In genomic region chr1:201361652-201362504, GRCh38 we compare ENCODE assay signal across 7 cellular contexts. TPM values are rescaled to one million over a fixed set of nuclear protein-coding genes. Genes with fewer than 3 reads are reported as not detected.
DNase-seq lines count a peak whose midpoint lies in the region; ATAC-seq and TF ChIP-seq lines count a peak whose summit lies in the region.

No MANE protein-coding gene starts in this region.

- no peaks in the 10 kb centered on the region for H3K36me3 ChIP-seq in naive thymus-derived CD4-positive, alpha-beta T cell (ENCODE audit: control insufficient read depth in 2 of 3, insufficient read depth in 3 of 3, low read length in 3 of 3)

- H3K4me1 ChIP-seq in naive thymus-derived CD4-positive, alpha-beta T cell (ENCODE audit: control insufficient read depth in 2 of 2, insufficient read depth in 2 of 2, low read length in 2 of 2), result no peaks in the 10 kb centered on the region

- peak; percentile 58 for TF ChIP-seq CTCF in HL-60 (IDR thresholded peaks at IDR 0.05; ENCODE audit: insufficient read depth, low read length)

- H3K27me3 Mint-ChIP-seq in naive thymus-derived CD4-positive, alpha-beta T cell, result peaks cover 0 to 27% (median 10%) of the 10 kb centered on the region in 5 donors

- H3K9me3 Mint-ChIP-seq in naive thymus-derived CD4-positive, alpha-beta T cell, result no peaks in the 10 kb centered on the region

- ATAC-seq in naive thymus-derived CD4-positive, alpha-beta T cell, result peak; percentile 33
- no peak for ATAC-seq in GM19452 (IDR thresholded peaks at IDR 0.05; ENCODE audit: unreplicated experiment)

- no peak for TF ChIP-seq POLR2A in erythroblast (IDR thresholded peaks at IDR 0.05; ENCODE audit: low read length)

- intact Hi-C loops in naive thymus-derived CD4-positive, alpha-beta T cell (cut with micrococcal nuclease), result loop anchor here (2.0 to 5.0 kb wide), 2 partner anchors 107 to 275 kb away; no protein-coding TSS in a partner anchor

- no peak overlapping the region for H3K27ac ChIP-seq in HL-60 (replicated peaks)
- H3K27ac ChIP-seq in naive thymus-derived CD4-positive, alpha-beta T cell (ENCODE audit: low read depth, low read length), result no peak overlapping the region

- H3K27ac Mint-ChIP-seq in naive thymus-derived CD4-positive, alpha-beta T cell, result no peak overlapping the region

- DNase-seq in EL (peak; percentile 57), HL-60 (ENCODE audit: low read depth in 1 of 2, low spot score in 1 of 2) (peak; percentile 3 to 17), SK-N-DZ (ENCODE audit: low spot score) (peak; percentile 51), erythroblast (lab: John Stamatoyannopoulos, UW) (peak; percentile 24 to 50), middle frontal gyrus (ENCODE audit: extremely low spot score, low spot score) (no peak)
- no peak for DNase-seq in naive thymus-derived CD4-positive, alpha-beta T cell

- H3K4me3 Mint-ChIP-seq in naive thymus-derived CD4-positive, alpha-beta T cell, result no peak overlapping the region

- H3K27me3 ChIP-seq in HL-60 (ENCODE audit: insufficient read depth, poor library complexity, severe bottlenecking), result no peaks in the 10 kb centered on the region
- H3K27me3 ChIP-seq in naive thymus-derived CD4-positive, alpha-beta T cell (ENCODE audit: control insufficient read depth in 2 of 2, insufficient read depth in 2 of 2, low read length in 2 of 2), result no peaks in the 10 kb centered on the region

- no peaks in the 10 kb centered on the region for H3K9me3 ChIP-seq in naive thymus-derived CD4-positive, alpha-beta T cell (ENCODE audit: control insufficient read depth in 2 of 3, low read length in 3 of 3)

- CTCF ChIA-PET in naive thymus-derived CD4-positive, alpha-beta T cell (lab: Charles Lee), result no interaction called here

- POLR2A ChIA-PET in naive thymus-derived CD4-positive, alpha-beta T cell (lab: Charles Lee), result no interaction called here

- H3K4me3 ChIP-seq in HL-60 (replicated peaks; ENCODE audit: insufficient read depth, low read length), result no peak overlapping the region
- no peak overlapping the region for H3K4me3 ChIP-seq in naive thymus-derived CD4-positive, alpha-beta T cell (ENCODE audit: low read length)

- no peaks in the 10 kb centered on the region for H3K36me3 Mint-ChIP-seq in naive thymus-derived CD4-positive, alpha-beta T cell

- no peaks in the 10 kb centered on the region for H3K4me1 Mint-ChIP-seq in naive thymus-derived CD4-positive, alpha-beta T cell

RNA-seq across cellular contexts. Expression of gene TNNT2, which starts 15.6 kb away (rescaled TPM):
- 1.2 and 4.1 TPM in 2 replicates for polyA plus RNA-seq in SK-N-DZ (2014; cell fraction: cytosol; rRNA removed)
- polyA plus RNA-seq in SK-N-DZ (2014; cell fraction: nucleus; rRNA removed), result 4.4 and 4.5 TPM in 2 replicates
- total RNA-seq in naive thymus-derived CD4-positive, alpha-beta T cell, result not detected
- polyA plus RNA-seq in naive thymus-derived CD4-positive, alpha-beta T cell, result not detected

RNA-seq across cellular contexts. Expression of gene LAD1, which starts 37.2 kb away (rescaled TPM):
- 0.16 TPM in 1 of 2 replicates, not detected in the other for polyA plus RNA-seq in SK-N-DZ (2014; cell fraction: cytosol; rRNA removed)
- not detected in 2 replicates for polyA plus RNA-seq in SK-N-DZ (2014; cell fraction: nucleus; rRNA removed)
- total RNA-seq in naive thymus-derived CD4-positive, alpha-beta T cell, result under 1 TPM in 1 of 5 experiments, not detected in 4; 0.89 TPM
- not detected for polyA plus RNA-seq in naive thymus-derived CD4-positive, alpha-beta T cell

RNA-seq across cellular contexts. Expression of gene TNNI1, which starts 59.7 kb away (rescaled TPM):
- polyA plus RNA-seq in SK-N-DZ (2014; cell fraction: cytosol; rRNA removed), result 3.8 and 6.7 TPM in 2 replicates
- polyA plus RNA-seq in SK-N-DZ (2014; cell fraction: nucleus; rRNA removed), result 1.3 and 3.4 TPM in 2 replicates
- not detected for total RNA-seq in naive thymus-derived CD4-positive, alpha-beta T cell
- not detected for polyA plus RNA-seq in naive thymus-derived CD4-positive, alpha-beta T cell

Comparison
In these comparisons a context has a peak if more than half of its experiments do, and no peak if none do; other contexts are left out.
1. DNase-seq: peak in EL (single experiment), HL-60 (2 of 2), SK-N-DZ (single experiment) and erythroblast (2 of 2); none in naive thymus-derived CD4-positive, alpha-beta T cell (0 of 9) and middle frontal gyrus (single experiment).